In the genomic region with DNA sequence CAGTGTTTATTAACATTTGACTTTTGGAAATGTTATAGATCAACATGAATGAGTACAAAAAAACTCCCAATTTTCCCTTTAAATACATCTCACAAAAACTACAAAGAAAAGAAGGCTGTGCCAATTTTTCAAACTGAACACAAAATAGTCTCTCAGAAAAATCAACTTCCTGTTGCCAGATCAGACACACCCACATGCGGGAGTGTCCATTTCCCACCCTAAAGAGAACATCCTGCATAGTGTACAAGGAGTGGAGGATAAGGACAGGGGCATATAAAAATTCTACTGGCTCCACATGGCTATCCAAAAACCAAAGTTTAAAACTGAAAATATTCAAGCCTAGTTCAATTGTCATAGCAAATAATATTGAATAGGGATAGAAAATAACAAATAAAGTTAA, we compare ENCODE assay signal across 2 cellular contexts.
TF ChIP-seq lines count a peak whose summit lies in the region.

No MANE protein-coding gene starts in this region.

TF ChIP-seq in K562, 482 proteins besides CTCF, POLR2A, EP300 and RAD21:
- TF ChIP-seq ATF7 (IDR thresholded peaks at IDR 0.05) = no peak
- no peak for TF ChIP-seq MAFF (IDR thresholded peaks at IDR 0.05; ENCODE audit: low read length)
- TF ChIP-seq, protein P1, sequence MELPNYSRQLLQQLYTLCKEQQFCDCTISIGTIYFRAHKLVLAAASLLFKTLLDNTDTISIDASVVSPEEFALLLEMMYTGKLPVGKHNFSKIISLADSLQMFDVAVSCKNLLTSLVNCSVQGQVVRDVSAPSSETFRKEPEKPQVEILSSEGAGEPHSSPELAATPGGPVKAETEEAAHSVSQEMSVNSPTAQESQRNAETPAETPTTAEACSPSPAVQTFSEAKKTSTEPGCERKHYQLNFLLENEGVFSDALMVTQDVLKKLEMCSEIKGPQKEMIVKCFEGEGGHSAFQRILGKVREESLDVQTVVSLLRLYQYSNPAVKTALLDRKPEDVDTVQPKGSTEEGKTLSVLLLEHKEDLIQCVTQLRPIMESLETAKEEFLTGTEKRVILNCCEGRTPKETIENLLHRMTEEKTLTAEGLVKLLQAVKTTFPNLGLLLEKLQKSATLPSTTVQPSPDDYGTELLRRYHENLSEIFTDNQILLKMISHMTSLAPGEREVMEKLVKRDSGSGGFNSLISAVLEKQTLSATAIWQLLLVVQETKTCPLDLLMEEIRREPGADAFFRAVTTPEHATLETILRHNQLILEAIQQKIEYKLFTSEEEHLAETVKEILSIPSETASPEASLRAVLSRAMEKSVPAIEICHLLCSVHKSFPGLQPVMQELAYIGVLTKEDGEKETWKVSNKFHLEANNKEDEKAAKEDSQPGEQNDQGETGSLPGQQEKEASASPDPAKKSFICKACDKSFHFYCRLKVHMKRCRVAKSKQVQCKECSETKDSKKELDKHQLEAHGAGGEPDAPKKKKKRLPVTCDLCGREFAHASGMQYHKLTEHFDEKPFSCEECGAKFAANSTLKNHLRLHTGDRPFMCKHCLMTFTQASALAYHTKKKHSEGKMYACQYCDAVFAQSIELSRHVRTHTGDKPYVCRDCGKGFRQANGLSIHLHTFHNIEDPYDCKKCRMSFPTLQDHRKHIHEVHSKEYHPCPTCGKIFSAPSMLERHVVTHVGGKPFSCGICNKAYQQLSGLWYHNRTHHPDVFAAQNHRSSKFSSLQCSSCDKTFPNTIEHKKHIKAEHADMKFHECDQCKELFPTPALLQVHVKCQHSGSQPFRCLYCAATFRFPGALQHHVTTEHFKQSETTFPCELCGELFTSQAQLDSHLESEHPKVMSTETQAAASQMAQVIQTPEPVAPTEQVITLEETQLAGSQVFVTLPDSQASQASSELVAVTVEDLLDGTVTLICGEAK (IDR thresholded peaks at IDR 0.05) = 0 out of 2 replicates have a peak, but pooled peaks have one; percentile 16
- TF ChIP-seq, protein P1 (CRISPR knock-in tag; IDR thresholded peaks at IDR 0.05) = no peak
- no peak for TF ChIP-seq HNRNPK (IDR thresholded peaks at IDR 0.05; ENCODE audit: low read depth, low read length, poor library complexity, severe bottlenecking)
- TF ChIP-seq, protein P2, sequence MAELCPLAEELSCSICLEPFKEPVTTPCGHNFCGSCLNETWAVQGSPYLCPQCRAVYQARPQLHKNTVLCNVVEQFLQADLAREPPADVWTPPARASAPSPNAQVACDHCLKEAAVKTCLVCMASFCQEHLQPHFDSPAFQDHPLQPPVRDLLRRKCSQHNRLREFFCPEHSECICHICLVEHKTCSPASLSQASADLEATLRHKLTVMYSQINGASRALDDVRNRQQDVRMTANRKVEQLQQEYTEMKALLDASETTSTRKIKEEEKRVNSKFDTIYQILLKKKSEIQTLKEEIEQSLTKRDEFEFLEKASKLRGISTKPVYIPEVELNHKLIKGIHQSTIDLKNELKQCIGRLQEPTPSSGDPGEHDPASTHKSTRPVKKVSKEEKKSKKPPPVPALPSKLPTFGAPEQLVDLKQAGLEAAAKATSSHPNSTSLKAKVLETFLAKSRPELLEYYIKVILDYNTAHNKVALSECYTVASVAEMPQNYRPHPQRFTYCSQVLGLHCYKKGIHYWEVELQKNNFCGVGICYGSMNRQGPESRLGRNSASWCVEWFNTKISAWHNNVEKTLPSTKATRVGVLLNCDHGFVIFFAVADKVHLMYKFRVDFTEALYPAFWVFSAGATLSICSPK (IDR thresholded peaks at IDR 0.05; ENCODE audit: borderline replicate concordance) = no peak
- no peak for TF ChIP-seq HDAC1 (IDR thresholded peaks at IDR 0.05)
- TF ChIP-seq ZBED1 (IDR thresholded peaks at IDR 0.05) = no peak
- peak; percentile 56 for TF ChIP-seq GABPA (tag; conservative IDR thresholded peaks at IDR 0.05; ENCODE audit: low read depth)
- TF ChIP-seq TSC22D4 (tag; IDR thresholded peaks at IDR 0.05) = no peak

TF ChIP-seq in HepG2, 621 proteins besides CTCF, POLR2A, EP300 and RAD21:
- TF ChIP-seq, protein P3, sequence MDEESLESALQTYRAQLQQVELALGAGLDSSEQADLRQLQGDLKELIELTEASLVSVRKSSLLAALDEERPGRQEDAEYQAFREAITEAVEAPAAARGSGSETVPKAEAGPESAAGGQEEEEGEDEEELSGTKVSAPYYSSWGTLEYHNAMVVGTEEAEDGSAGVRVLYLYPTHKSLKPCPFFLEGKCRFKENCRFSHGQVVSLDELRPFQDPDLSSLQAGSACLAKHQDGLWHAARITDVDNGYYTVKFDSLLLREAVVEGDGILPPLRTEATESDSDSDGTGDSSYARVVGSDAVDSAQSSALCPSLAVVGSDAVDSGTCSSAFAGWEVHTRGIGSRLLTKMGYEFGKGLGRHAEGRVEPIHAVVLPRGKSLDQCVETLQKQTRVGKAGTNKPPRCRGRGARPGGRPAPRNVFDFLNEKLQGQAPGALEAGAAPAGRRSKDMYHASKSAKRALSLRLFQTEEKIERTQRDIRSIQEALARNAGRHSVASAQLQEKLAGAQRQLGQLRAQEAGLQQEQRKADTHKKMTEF (CRISPR knock-in tag; IDR thresholded peaks at IDR 0.05) = no peak
